Comparison of ENCODE assay signal across 22 cellular contexts in genomic region chr12:65463082-65463481, GRCh38.
"Had no signal": no experiment of that assay in that cellular context is flagged by ENCODE, and none has a peak within 500 bp of the region (broad histone marks: within the 10 kb centered on the region; RNA-seq: fewer than 3 reads in every experiment).

No MANE protein-coding gene starts in this region.

- H3K4me1 ChIP-seq: esophagus squamous epithelium, gastrocnemius medialis, heart right ventricle, left lung, lower lobe of right lung had no signal

- ATAC-seq: esophagus mucosa, gastrocnemius medialis, heart right ventricle, left cardiac atrium, left lung, left ventricle myocardium superior, lower lobe of right lung had no signal

- H3K4me3 ChIP-seq: coronary artery, dorsolateral prefrontal cortex, esophagus squamous epithelium, gastrocnemius medialis, heart right ventricle, left lung, lower lobe of right lung had no signal

- H3K27ac ChIP-seq: coronary artery, dorsolateral prefrontal cortex, epithelial cell of prostate, esophagus squamous epithelium, gastrocnemius medialis, heart right ventricle, left lung, lower lobe of right lung had no signal

- H3K36me3 ChIP-seq: lower lobe of right lung had no signal

- H3K9me3 ChIP-seq: esophagus squamous epithelium, gastrocnemius medialis, heart right ventricle, left lung, lower lobe of right lung had no signal

- H3K27me3 ChIP-seq: dorsolateral prefrontal cortex, esophagus squamous epithelium, gastrocnemius medialis, heart right ventricle, left lung had no signal

- DNase-seq: dermis blood vessel endothelial cell; dorsolateral prefrontal cortex; effector CD4-positive, alpha-beta T cell; effector memory CD4-positive, alpha-beta T cell; erythroblast; esophagus squamous epithelium; foreskin fibroblast; foreskin melanocyte; gastrocnemius medialis; glutamatergic neuron; head of caudate nucleus; heart right ventricle; hippocampal formation; left cardiac atrium; left lung; left ventricle myocardium superior; lower lobe of right lung; mesendoderm; midbrain had no signal
